ENCODE assay signal across 22 cellular contexts in genomic region chr18:68778280-68778875, GRCh38.
"Had no signal": no experiment of that assay in that cellular context is flagged by ENCODE, and none has a peak within 500 bp of the region (broad histone marks: within the 10 kb centered on the region; RNA-seq: fewer than 3 reads in every experiment).

No MANE protein-coding gene starts in this region.

- H3K4me1 ChIP-seq: left ventricle myocardium inferior, transverse colon had no signal

- H3K27me3 ChIP-seq: dorsolateral prefrontal cortex, ovary, transverse colon had no signal

- H3K36me3 ChIP-seq: left ventricle myocardium inferior, ovary, transverse colon had no signal

- ATAC-seq: activated CD4-positive, alpha-beta T cell treated with anti-CD3 and anti-CD28 coated beads for 36 hours; stimulated activated naive B cell treated with anti-CD40 and anti-IgM and Interleukin-4, amounts not matched to agents 10 μg/mL and 1 μg/mL and 100 μg/mL, for 72 hours had no signal

- H3K4me2 ChIP-seq: smooth muscle cell had no signal

- H3K27ac ChIP-seq: coronary artery, dorsolateral prefrontal cortex, left ventricle myocardium inferior, ovary, transverse colon had no signal

- H3K9me3 ChIP-seq: left ventricle myocardium inferior, ovary, transverse colon had no signal

- DNase-seq: activated CD4-positive, alpha-beta T cell treated with anti-CD3 and anti-CD28 coated beads for 36 hours; activated CD4-positive, CD25-positive, alpha-beta regulatory T cell; activated effector memory CD4-positive, alpha-beta T cell treated with Interleukin-2 at 50 U/mL for 16 hours; activated naive CD4-positive, alpha-beta T cell treated with Interleukin-2 at 50 U/mL for 16 hours; anterior cingulate cortex; dorsolateral prefrontal cortex; effector memory CD4-positive, alpha-beta T cell; erythroblast; glutamatergic neuron; islet precursor cell; left ventricle myocardium inferior; naive B cell; nephron progenitor cell; ovary; retina; stimulated activated CD4-positive, alpha-beta T cell treated with anti-CD3 and anti-CD28 coated beads, Interleukin-2, amount 100 ng/mL, for 24 hours; stimulated activated naive B cell treated with anti-CD40 and anti-IgM and Interleukin-4, amounts not matched to agents 10 μg/mL and 1 μg/mL and 100 μg/mL, for 72 hours; T-helper 1 cell; transverse colon had no signal

- H3K4me3 ChIP-seq: coronary artery, dorsolateral prefrontal cortex, left ventricle myocardium inferior, ovary, smooth muscle cell, transverse colon had no signal

- FAIRE-seq: frontal cortex had no signal
